Comparison of ENCODE assay signal across 11 cellular contexts in genomic region chr11:110908401-110909106, GRCh38.
DNase-seq lines count a peak whose midpoint lies in the region; ATAC-seq, FAIRE-seq and TF ChIP-seq lines count a peak whose summit lies in the region.
"Had no signal": no experiment of that assay in that cellular context is flagged by ENCODE, and none has a peak within 500 bp of the region (broad histone marks: within the 10 kb centered on the region; RNA-seq: fewer than 3 reads in every experiment).

No MANE protein-coding gene starts in this region.

- intact Hi-C loops in HepG2 (cut with micrococcal nuclease; ENCODE audit: unreplicated experiment), result no loop called here

- no peaks in the 10 kb centered on the region for H3K79me2 ChIP-seq in trophoblast cell (ENCODE audit: control insufficient read depth, insufficient read depth, low read length, poor library complexity)
- H3K79me2 ChIP-seq in HepG2 (ENCODE audit: insufficient read depth, low read length), result no peaks in the 10 kb centered on the region

- no peak overlapping the region for H3K23ac ChIP-seq in trophoblast cell (ENCODE audit: low read length)

- H4K91ac ChIP-seq in trophoblast cell (ENCODE audit: low read depth, low read length), result no peak overlapping the region

- WGBS in trophoblast cell (ENCODE audit: extremely low coverage, insufficient coverage, insufficient read length), result no CpG with 5 or more reads among the region's 3 CpGs
- WGBS in HepG2 (ENCODE audit: low lambda C conversion rate), result 0% methylated on average over 2 of the region's 3 CpGs

- TF ChIP-seq EP300 in HepG2 (IDR thresholded peaks at IDR 0.05; ENCODE audit: low read depth in 2 of 2, low read length in 2 of 2) (no peak), HepG2 (CRISPR knock-in tag; IDR thresholded peaks at IDR 0.05; ENCODE audit: borderline replicate concordance) (no peak)

- ATAC-seq in GM21717 (IDR thresholded peaks at IDR 0.05; ENCODE audit: unreplicated experiment) (no peak), HepG2 (no peak), HG02588 (IDR thresholded peaks at IDR 0.05; ENCODE audit: unreplicated experiment) (no peak)

- H4K20me1 ChIP-seq in HepG2 (ENCODE audit: insufficient read depth, low read length), result no peaks in the 10 kb centered on the region

- peak; percentile 21 for DNase-seq in NCI-H1092 treated with DMSO at 0.1 percent for 48 hours (lab: John Stamatoyannopoulos, UW)
- no peak for DNase-seq in NCI-H1092 (lab: John Stamatoyannopoulos, UW)
- DNase-seq in NCI-H226, result peak; percentile 97
- peak; percentile 95 for DNase-seq in epithelial cell of proximal tubule (ENCODE audit: low read depth)
- DNase-seq in trophoblast cell, result peak; percentile 58 to 70
- DNase-seq in HepG2 (ENCODE audit: low spot score), result no peak
- DNase-seq: dorsolateral prefrontal cortex, NCI-H2081 treated with DMSO at 0.1 percent for 48 hours had no signal

- TF ChIP-seq POLR2A in HepG2 (IDR thresholded peaks at IDR 0.05; ENCODE audit: insufficient read depth in 1 of 2, low read depth in 2 of 2, low read length in 2 of 2), result no peak

- no peak overlapping the region for H2BK120ac ChIP-seq in trophoblast cell (ENCODE audit: insufficient read depth, low read length, poor library complexity)

- no peak overlapping the region for H3K14ac ChIP-seq in trophoblast cell (ENCODE audit: low read length)

- H3K27me3 ChIP-seq in trophoblast cell (ENCODE audit: insufficient read depth, low read length) (no peaks in the 10 kb centered on the region), HepG2 (ENCODE audit: control insufficient read depth in 1 of 2, insufficient read depth in 2 of 2, low read length in 2 of 2) (peaks cover 0 to 13% of the 10 kb centered on the region in 2 experiments; a peak in 2 of 5 replicates)

- no peaks in the 10 kb centered on the region for H3K79me1 ChIP-seq in trophoblast cell (ENCODE audit: low read length)

- H3K4me1 ChIP-seq in trophoblast cell (ENCODE audit: control insufficient read depth in 1 of 2, insufficient read depth in 2 of 2, low read length in 2 of 2) (no peaks in the 10 kb centered on the region), HepG2 (ENCODE audit: insufficient read depth, low read length) (no peaks in the 10 kb centered on the region)

- H3K4me2 ChIP-seq in trophoblast cell (ENCODE audit: low read length) (no peak overlapping the region), HepG2 (ENCODE audit: low read depth, low read length) (no peak overlapping the region)

- CTCF ChIA-PET in HepG2 (lab: Yijun Ruan, JAX; ENCODE audit: low intra/inter-chr PET ratio, low total read pairs), result no interaction called here

- no peak overlapping the region for H4K8ac ChIP-seq in trophoblast cell (ENCODE audit: low read depth, low read length)

- POLR2A ChIA-PET in HepG2 (lab: Yijun Ruan, JAX), result no interaction called here

- H3K9me3 ChIP-seq in trophoblast cell (ENCODE audit: insufficient read depth, low read depth, low read length) (no peaks in the 10 kb centered on the region), HepG2 (ENCODE audit: low read length) (no peaks in the 10 kb centered on the region)

- H2BK12ac ChIP-seq in trophoblast cell (ENCODE audit: low read length), result no peak overlapping the region

- no peak for FAIRE-seq in HepG2 (lab: Jason Lieb, UNC)

- H3K18ac ChIP-seq in trophoblast cell (ENCODE audit: low read length), result no peak overlapping the region

- H3K4me3 ChIP-seq in epithelial cell of proximal tubule (ENCODE audit: low read depth, low read length), result no peak overlapping the region
- no peak overlapping the region for H3K4me3 ChIP-seq in trophoblast cell (ENCODE audit: low read depth, low read length)
- no peak overlapping the region for H3K4me3 ChIP-seq in HepG2 (replicated peaks in 1 of 3; ENCODE audit: insufficient read depth in 1 of 3, low read depth in 2 of 3, low read length in 3 of 3)
- H3K4me3 ChIP-seq: dorsolateral prefrontal cortex had no signal

- H4K12ac ChIP-seq in trophoblast cell (ENCODE audit: low read depth, low read length), result no peak overlapping the region

- H3K27ac ChIP-seq in trophoblast cell (ENCODE audit: low read depth, low read length), result no peak overlapping the region
- H3K27ac ChIP-seq in HepG2 (ENCODE audit: extremely low read length, insufficient read depth, low read length), result no peak overlapping the region
- H3K27ac ChIP-seq: VCaP had no signal

- H3K36me3 ChIP-seq in trophoblast cell (ENCODE audit: control insufficient read depth in 1 of 2, insufficient read depth in 2 of 2, low read length in 2 of 2), result no peaks in the 10 kb centered on the region
- no peaks in the 10 kb centered on the region for H3K36me3 ChIP-seq in HepG2 (replicated peaks in 1 of 2; ENCODE audit: control insufficient read depth in 1 of 2, insufficient read depth in 2 of 2, low read length in 2 of 2)

- H3K9ac ChIP-seq in trophoblast cell (ENCODE audit: low read length) (no peak overlapping the region), HepG2 (ENCODE audit: insufficient read depth, low read depth, low read length) (no peak overlapping the region)

- no peak overlapping the region for H2AK5ac ChIP-seq in trophoblast cell (ENCODE audit: low read length)

- no peak overlapping the region for H2BK5ac ChIP-seq in trophoblast cell (ENCODE audit: low read depth, low read length, poor library complexity)

- in situ Hi-C loops in HepG2 (cut with HindIII; ENCODE audit: extremely low pct_ligation_motif_present, low pct_unique_long_range_greater_than_20kb), result no loop called here

- no peak for TF ChIP-seq RAD21 in HepG2 (CRISPR knock-in tag; IDR thresholded peaks at IDR 0.05)

- TF ChIP-seq CTCF in epithelial cell of proximal tubule (conservative IDR thresholded peaks at IDR 0.05; ENCODE audit: low read depth, low read length) (no peak), HepG2 (CRISPR knock-in tag; IDR thresholded peaks at IDR 0.05) (no peak)

- BruUV-seq in HepG2 (replicated peaks; lab: Mats Ljungman, UMichigan), result no TSS peak

- no peak overlapping the region for H3K4ac ChIP-seq in trophoblast cell (ENCODE audit: low read depth, low read length)

- H2AFZ ChIP-seq in trophoblast cell (ENCODE audit: insufficient read depth, low read length, poor library complexity), result no peak overlapping the region
- no peak overlapping the region for H2AFZ ChIP-seq in HepG2 (ENCODE audit: low read length)

TF ChIP-seq in HepG2, 621 proteins besides CTCF, POLR2A, EP300 and RAD21 (continues in another document):
- TF ChIP-seq ZNF556 (CRISPR knock-in tag; IDR thresholded peaks at IDR 0.05; ENCODE audit: borderline replicate concordance) (no peak), ZSCAN5A (CRISPR knock-in tag; IDR thresholded peaks at IDR 0.05; ENCODE audit: borderline replicate concordance) (no peak), HNF4G (IDR thresholded peaks at IDR 0.05; ENCODE audit: borderline replicate concordance, low read depth, low read length) (no peak), HNF4G (CRISPR knock-in tag; IDR thresholded peaks at IDR 0.05; ENCODE audit: borderline replicate concordance, low read depth) (no peak)
- TF ChIP-seq, protein P1, sequence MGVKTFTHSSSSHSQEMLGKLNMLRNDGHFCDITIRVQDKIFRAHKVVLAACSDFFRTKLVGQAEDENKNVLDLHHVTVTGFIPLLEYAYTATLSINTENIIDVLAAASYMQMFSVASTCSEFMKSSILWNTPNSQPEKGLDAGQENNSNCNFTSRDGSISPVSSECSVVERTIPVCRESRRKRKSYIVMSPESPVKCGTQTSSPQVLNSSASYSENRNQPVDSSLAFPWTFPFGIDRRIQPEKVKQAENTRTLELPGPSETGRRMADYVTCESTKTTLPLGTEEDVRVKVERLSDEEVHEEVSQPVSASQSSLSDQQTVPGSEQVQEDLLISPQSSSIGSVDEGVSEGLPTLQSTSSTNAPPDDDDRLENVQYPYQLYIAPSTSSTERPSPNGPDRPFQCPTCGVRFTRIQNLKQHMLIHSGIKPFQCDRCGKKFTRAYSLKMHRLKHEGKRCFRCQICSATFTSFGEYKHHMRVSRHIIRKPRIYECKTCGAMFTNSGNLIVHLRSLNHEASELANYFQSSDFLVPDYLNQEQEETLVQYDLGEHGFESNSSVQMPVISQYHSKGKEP (CRISPR knock-in tag; IDR thresholded peaks at IDR 0.05), result no peak

Comparison
In these comparisons a context has a peak if more than half of its experiments do, and no peak if none do; other contexts are left out.
1. DNase-seq: peak in NCI-H1092 treated with DMSO at 0.1 percent for 48 hours (single experiment), NCI-H226 (single experiment), epithelial cell of proximal tubule (single experiment) and trophoblast cell (2 of 2); none in NCI-H1092 (single experiment) and HepG2 (single experiment).